Comparison of ENCODE assay signal across 22 cellular contexts in the genomic region with DNA sequence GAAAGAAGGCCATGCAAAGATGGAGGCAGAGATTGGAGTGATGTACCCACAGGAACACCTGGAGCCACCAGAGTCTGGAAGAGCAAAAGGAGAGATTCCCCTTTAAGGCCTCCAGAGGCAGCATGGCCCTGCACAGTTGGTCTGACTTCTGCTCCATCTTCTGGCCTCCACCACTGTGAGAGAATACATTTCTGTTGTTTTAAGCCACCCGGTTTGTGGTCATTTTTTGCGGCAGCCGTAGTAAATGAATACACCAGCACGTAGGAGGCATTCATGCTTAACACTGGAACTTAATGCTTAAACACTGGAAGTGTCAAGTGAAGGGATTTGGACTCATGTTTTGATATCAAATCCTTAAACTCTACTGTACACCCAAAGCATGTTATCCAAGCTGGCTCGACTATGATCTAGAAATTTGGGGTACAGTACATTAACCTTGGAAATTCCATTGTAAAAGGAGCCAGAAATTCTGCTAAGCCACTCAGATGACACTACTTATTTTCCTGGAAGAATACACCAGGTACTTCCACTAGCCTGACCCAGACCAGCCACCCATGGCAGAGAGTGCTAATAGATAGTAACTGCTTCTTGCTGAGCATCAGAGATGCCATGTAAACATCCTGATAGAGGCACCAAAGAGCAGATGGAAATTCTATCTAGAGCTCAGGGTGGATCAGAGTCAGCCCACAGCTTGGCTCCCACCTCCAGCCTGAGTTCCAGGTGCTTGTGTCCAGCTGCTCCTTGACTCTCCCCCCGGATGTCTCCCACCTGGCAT.
DNase-seq lines count a peak whose midpoint lies in the region; ATAC-seq and TF ChIP-seq lines count a peak whose summit lies in the region.
"Had no signal": no experiment of that assay in that cellular context is flagged by ENCODE, and none has a peak within 500 bp of the region (broad histone marks: within the 10 kb centered on the region; RNA-seq: fewer than 3 reads in every experiment).

No MANE protein-coding gene starts in this region.

- H3K27ac Mint-ChIP-seq in endodermal cell (no peak overlapping the region), T-helper 17 cell (no peak overlapping the region)
- H3K27ac Mint-ChIP-seq: CD4-positive, CD25-positive, alpha-beta regulatory T cell had no signal

- H3K9me3 Mint-ChIP-seq in endodermal cell, result no peaks in the 10 kb centered on the region

- H3K4me1 Mint-ChIP-seq in endodermal cell (peaks cover 52% of the 10 kb centered on the region), T-helper 17 cell (peaks cover 3% of the 10 kb centered on the region)
- H3K4me1 Mint-ChIP-seq: CD4-positive, CD25-positive, alpha-beta regulatory T cell had no signal

- WGBS in endodermal cell (ENCODE audit: insufficient coverage in 1 of 2, insufficient read length in 1 of 2), 2 experiments, result 97 to 98% methylated on average over 5 to 6 of the region's 6 CpGs

- no peaks in the 10 kb centered on the region for H3K36me3 ChIP-seq in endodermal cell (ENCODE audit: control insufficient read depth, insufficient read depth, low read length)
- H3K36me3 ChIP-seq: BLaER1 had no signal

- H3K27me3 Mint-ChIP-seq in endodermal cell (ENCODE audit: insufficient read depth) (peaks cover 1% of the 10 kb centered on the region), T-helper 17 cell (peaks cover 44% of the 10 kb centered on the region)

- H3K4me3 Mint-ChIP-seq in endodermal cell, result no peak overlapping the region
- no peak overlapping the region for H3K4me3 Mint-ChIP-seq in T-helper 17 cell
- H3K4me3 Mint-ChIP-seq: CD4-positive, CD25-positive, alpha-beta regulatory T cell had no signal

- TF ChIP-seq CTCF in endodermal cell (conservative IDR thresholded peaks at IDR 0.05), result peak; percentile 49

- H3K9me3 ChIP-seq in endodermal cell (ENCODE audit: control insufficient read depth, low read length) (no peaks in the 10 kb centered on the region), T-helper 17 cell (ENCODE audit: control insufficient read depth, low read length, poor library complexity, severe bottlenecking) (no peaks in the 10 kb centered on the region)
- H3K9me3 ChIP-seq: BLaER1 had no signal

- H3K27me3 ChIP-seq in endodermal cell (ENCODE audit: control insufficient read depth, insufficient read depth, low read length, poor library complexity, severe bottlenecking), result no peaks in the 10 kb centered on the region

- no peak overlapping the region for H3K9ac ChIP-seq in endodermal cell (ENCODE audit: extremely low read depth, low read length, poor library complexity, severe bottlenecking)
- H3K9ac ChIP-seq: BLaER1 had no signal

- DNase-seq in DMS53 (lab: John Stamatoyannopoulos, UW), result peak; percentile 2
- DNase-seq in DMS53 treated with DMSO at 0.1 percent for 48 hours (lab: John Stamatoyannopoulos, UW; ENCODE audit: unreplicated experiment), result no peak
- DNase-seq in Caki2 (ENCODE audit: low read depth), result peak; percentile 11
- no peak for DNase-seq in endodermal cell
- peak; percentile 73 for DNase-seq in left kidney (ENCODE audit: low read depth, low spot score)
- no peak for DNase-seq in T-helper 17 cell
- no peak for DNase-seq in 8988T
- no peak for DNase-seq in NCI-H748 (lab: John Stamatoyannopoulos, UW; ENCODE audit: unreplicated experiment)
- DNase-seq: CD4-positive, CD25-positive, alpha-beta regulatory T cell; DND-41; NCI-H1048; NCI-H1417; NCI-H1694 treated with DMSO at 0.1 percent for 48 hours; NCI-H2081; NCI-H226; NCI-H510A; NCI-H69; SHP77 had no signal

- H3K4me1 ChIP-seq in endodermal cell (ENCODE audit: control insufficient read depth, insufficient read depth, low read length), result peaks cover 19% of the 10 kb centered on the region
- H3K4me1 ChIP-seq: BLaER1 had no signal

- in situ Hi-C loops in Caki2 (cut with HindIII; ENCODE audit: low pct_unique_long_range_greater_than_20kb, low sequenced_read_pairs), result no loop called here

- H3K27ac ChIP-seq in endodermal cell (ENCODE audit: low read depth, low read length), result no peak overlapping the region
- H3K27ac ChIP-seq: BLaER1, RWPE1, SK-N-MC had no signal

- no peak for ATAC-seq in T-helper 17 cell
- ATAC-seq: HCT116 had no signal

- no peaks in the 10 kb centered on the region for H3K36me3 Mint-ChIP-seq in endodermal cell (ENCODE audit: low read depth)
- peaks cover 3% of the 10 kb centered on the region for H3K36me3 Mint-ChIP-seq in T-helper 17 cell (ENCODE audit: low read depth)
- H3K36me3 Mint-ChIP-seq: CD4-positive, CD25-positive, alpha-beta regulatory T cell had no signal

- H3K4me3 ChIP-seq in endodermal cell (ENCODE audit: low read length), result no peak overlapping the region
- H3K4me3 ChIP-seq: BLaER1, SK-N-MC had no signal

Comparison
In these comparisons a context has a peak if more than half of its experiments do, and no peak if none do; other contexts are left out.
1. DNase-seq: peak in DMS53 (single experiment), Caki2 (single experiment) and left kidney (single experiment); none in DMS53 treated with DMSO at 0.1 percent for 48 hours (single experiment), endodermal cell (single experiment), T-helper 17 cell (0 of 3), 8988T (single experiment) and NCI-H748 (single experiment).